8 cellular contexts compared by ENCODE assay signal in the genomic region with DNA sequence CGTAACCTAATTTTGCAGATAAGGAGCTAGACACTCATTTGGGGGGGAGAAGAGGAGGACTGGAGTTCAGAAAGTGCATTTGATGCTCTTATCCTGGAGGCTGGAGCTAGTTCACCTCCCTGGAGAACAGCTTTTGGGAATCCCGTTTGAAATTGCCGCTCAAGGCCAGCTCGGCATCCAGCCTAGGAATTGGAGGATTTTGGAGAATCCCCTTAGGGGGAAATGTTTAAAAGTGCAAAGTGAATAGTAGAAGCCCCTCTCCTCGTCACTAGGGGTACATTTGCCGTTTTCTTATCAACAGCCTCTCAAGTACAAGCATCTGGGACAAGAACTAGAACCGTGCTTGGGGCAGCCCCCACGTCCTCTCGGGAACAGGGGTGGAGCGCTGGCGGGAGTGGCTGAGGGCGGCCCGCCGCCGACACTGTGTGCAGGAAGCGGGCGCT. TPM values are rescaled to one million over a fixed set of nuclear protein-coding genes. Genes with fewer than 3 reads are reported as not detected.
DNase-seq lines count a peak whose midpoint lies in the region; ATAC-seq and TF ChIP-seq lines count a peak whose summit lies in the region.

No MANE protein-coding gene starts in this region.

- WGBS in mammary epithelial cell (ENCODE audit: low coverage, missing lambda C conversion rate) = 3% methylated on average over 17 of the region's 17 CpGs

- no peaks in the 10 kb centered on the region for H3K27me3 ChIP-seq in Peyer's patch
- no peaks in the 10 kb centered on the region for H3K27me3 ChIP-seq in mammary epithelial cell (ENCODE audit: insufficient read depth, low read length)
- no peaks in the 10 kb centered on the region for H3K27me3 ChIP-seq in layer of hippocampus (ENCODE audit: control insufficient read depth, insufficient read depth, low read length)

- in situ Hi-C loops in mammary epithelial cell (cut with MboI; ENCODE audit: low sequenced_read_pairs in 2 of 2) = no loop called here

- H3K4me1 ChIP-seq in Peyer's patch = peaks cover 0 to 30% (median 12%) of the 10 kb centered on the region in 4 donors
- peaks cover 17% of the 10 kb centered on the region for H3K4me1 ChIP-seq in mammary epithelial cell (ENCODE audit: insufficient read depth, low read length)

- CTCF ChIA-PET in mammary epithelial cell (lab: Charles Lee; ENCODE audit: low non-redundant PET) = no interaction called here

- H3K9ac ChIP-seq in mammary epithelial cell (ENCODE audit: insufficient read depth, low read length) = peak overlapping the region; percentile 90

- no TSS peak for BruUV-seq in mammary epithelial cell (replicated peaks; lab: Mats Ljungman, UMichigan)

- peak overlapping the region; percentile 89 for H2AFZ ChIP-seq in mammary epithelial cell (ENCODE audit: low read depth, low read length)

- dilution Hi-C loops in mammary epithelial cell (cut with HindIII; ENCODE audit: low sequenced_read_pairs) = no loop called here

- peak; percentile 10 to 15 for ATAC-seq in activated CD4-positive, CD25-positive, alpha-beta regulatory T cell treated with anti-CD3 and anti-CD28 coated beads, Interleukin-2, amount 50 U/mL, for 24 hours
- ATAC-seq in HG02885 (IDR thresholded peaks at IDR 0.05; ENCODE audit: poor library complexity, unreplicated experiment) = peak; percentile 32

- no peaks in the 10 kb centered on the region for H3K36me3 ChIP-seq in Peyer's patch
- no peaks in the 10 kb centered on the region for H3K36me3 ChIP-seq in mammary epithelial cell (ENCODE audit: insufficient read depth, low read length)

- peak overlapping the region; percentile 95 for H3K4me2 ChIP-seq in mammary epithelial cell (ENCODE audit: insufficient read depth, low read depth, low read length)

- intact Hi-C loops in mammary epithelial cell (cut with micrococcal nuclease) = loop anchor here (1.0 to 2.0 kb wide), 2 partner anchors 26 to 45 kb away; no protein-coding TSS in a partner anchor

- no peaks in the 10 kb centered on the region for H4K20me1 ChIP-seq in mammary epithelial cell (ENCODE audit: insufficient read depth, low read length)

- H3K79me2 ChIP-seq in mammary epithelial cell (ENCODE audit: insufficient read depth, low read length) = peaks cover 38% of the 10 kb centered on the region

- H3K9me3 ChIP-seq in Peyer's patch (no peaks in the 10 kb centered on the region), mammary epithelial cell (replicated peaks; ENCODE audit: insufficient read depth, low read length) (no peaks in the 10 kb centered on the region)

- no peak for DNase-seq in activated CD4-positive, CD25-positive, alpha-beta regulatory T cell treated with anti-CD3 and anti-CD28 coated beads, Interleukin-2, amount 50 U/mL, for 72 hours
- DNase-seq in Peyer's patch (peak in 1 of 3 donors; percentile 60), mammary epithelial cell (no peak), NCI-H1930 (lab: John Stamatoyannopoulos, UW) (no peak)
- peak; percentile 41 to 45 for DNase-seq in stimulated activated CD8-positive, alpha-beta memory T cell treated with anti-CD3 and anti-CD28 coated beads, Interleukin-2, amount 100 ng/mL, for 48 hours (ENCODE audit: low read depth in 2 of 2)

- H3K27ac ChIP-seq in Peyer's patch = peak overlapping the region; percentile 97 to 98 (median 98)
- peak overlapping the region; percentile 92 for H3K27ac ChIP-seq in mammary epithelial cell (ENCODE audit: insufficient read depth, low read depth, low read length)
- peak overlapping the region; percentile 99 for H3K27ac ChIP-seq in layer of hippocampus (ENCODE audit: low read depth, low read length)

- peak overlapping the region; percentile 73 to 93 (median 85) for H3K4me3 ChIP-seq in Peyer's patch
- H3K4me3 ChIP-seq in mammary epithelial cell (replicated peaks in 1 of 3; ENCODE audit: insufficient read depth in 1 of 3, low read depth in 2 of 3, low read length in 3 of 3) = peak overlapping the region; percentile 68 to 88 (median 86)

- no peak for TF ChIP-seq CTCF in Peyer's patch (IDR thresholded peaks at IDR 0.05)
- TF ChIP-seq CTCF in mammary epithelial cell (conservative IDR thresholded peaks at IDR 0.05 in 1 of 2, IDR thresholded peaks at IDR 0.05 in 1 of 2; ENCODE audit: extremely low read depth in 1 of 2, insufficient read depth in 1 of 2, low read depth in 1 of 2, low read length in 2 of 2) = no peak

- TF ChIP-seq POLR2A in Peyer's patch (IDR thresholded peaks at IDR 0.05) = peak in 1 of 2 donors; percentile 31

RNA-seq across cellular contexts. Expression of a gene that starts 1.3 kb away (rescaled TPM):
- total RNA-seq in Peyer's patch (10 to 100 TPM; 36.9 to 88.3 (median 56.8) TPM), mammary epithelial cell (10 to 100 TPM; 32.3 to 39.0 TPM)
- 35.6 TPM for polyA plus RNA-seq in mammary epithelial cell
- 28.7 TPM for polyA minus RNA-seq in mammary epithelial cell

RNA-seq across cellular contexts. Expression of a gene that starts 6.7 kb away (rescaled TPM):
- total RNA-seq in Peyer's patch (10 to 100 TPM; 16.5 to 64.2 (median 42.3) TPM), mammary epithelial cell (1 to 10 TPM in 1 of 2 donors, under 1 TPM in 1; 0.64 to 2.5 TPM)
- 1.4 TPM for polyA plus RNA-seq in mammary epithelial cell
- polyA minus RNA-seq in mammary epithelial cell = not detected

Comparison
In these comparisons a context has a peak if more than half of its experiments do, and no peak if none do; other contexts are left out.
1. DNase-seq: peak in stimulated activated CD8-positive, alpha-beta memory T cell treated with anti-CD3 and anti-CD28 coated beads, Interleukin-2, amount 100 ng/mL, for 48 hours (2 of 2); none in activated CD4-positive, CD25-positive, alpha-beta regulatory T cell treated with anti-CD3 and anti-CD28 coated beads, Interleukin-2, amount 50 U/mL, for 72 hours (single experiment), mammary epithelial cell (single experiment) and NCI-H1930 (0 of 2).
2. RNA of a gene that starts 6.7 kb away (total RNA-seq): 16.5 to 64.2 TPM in Peyer's patch; 0.64 to 2.5 TPM in mammary epithelial cell; every median in the first group is over 4 times any median in the second.
3. Peak in every context shown above with its lines, with median percentiles within 50 percentile points of each other: H3K27ac ChIP-seq.